Comparison of ENCODE assay signal across 1 cellular context in genomic region chr3:150469931-150470740, GRCh38.
A peak's percentile ranks its signal among the peaks of the same experiment; 100 is the strongest.
TF ChIP-seq lines count a peak whose summit lies in the region.

No MANE protein-coding gene starts in this region.

TF ChIP-seq in K562, 482 proteins besides CTCF, POLR2A, EP300 and RAD21 (continued from another document):
- TF ChIP-seq TOE1 (IDR thresholded peaks at IDR 0.05; ENCODE audit: borderline replicate concordance): no peak
- TF ChIP-seq TOE1 (CRISPR knock-in tag; IDR thresholded peaks at IDR 0.05; ENCODE audit: borderline replicate concordance, low read depth): no peak
- no peak for TF ChIP-seq POLR2AphosphoS5 (IDR thresholded peaks at IDR 0.05; ENCODE audit: control insufficient read depth, insufficient read depth, low read depth, low read length)
- no peak for TF ChIP-seq NBN (IDR thresholded peaks at IDR 0.05; ENCODE audit: low read depth)
- no peak; the same call in 1 of the 2 replicates for TF ChIP-seq CTBP1 (IDR thresholded peaks at IDR 0.05; ENCODE audit: borderline replicate concordance)
- no peak for TF ChIP-seq ZNF780A (CRISPR knock-in tag; IDR thresholded peaks at IDR 0.05)
- TF ChIP-seq CBX5 (IDR thresholded peaks at IDR 0.05; ENCODE audit: borderline replicate concordance, low read depth): no peak
- TF ChIP-seq CBFA2T3 (IDR thresholded peaks at IDR 0.05): no peak
- no peak for TF ChIP-seq FUS (optimal IDR thresholded peaks at IDR 0.05; ENCODE audit: low read depth, low read length)
- TF ChIP-seq TEAD1 (CRISPR knock-in tag; IDR thresholded peaks at IDR 0.05): no peak
- TF ChIP-seq SPI1 (IDR thresholded peaks at IDR 0.05; ENCODE audit: borderline replicate concordance, low read depth, low read length): no peak
- no peak for TF ChIP-seq ZNF584 (CRISPR knock-in tag; IDR thresholded peaks at IDR 0.05; ENCODE audit: low read depth)
- TF ChIP-seq RBM15 (IDR thresholded peaks at IDR 0.05; ENCODE audit: insufficient read depth, low read length): no peak
- TF ChIP-seq, protein P1, sequence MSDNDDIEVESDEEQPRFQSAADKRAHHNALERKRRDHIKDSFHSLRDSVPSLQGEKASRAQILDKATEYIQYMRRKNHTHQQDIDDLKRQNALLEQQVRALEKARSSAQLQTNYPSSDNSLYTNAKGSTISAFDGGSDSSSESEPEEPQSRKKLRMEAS (CRISPR knock-in tag; IDR thresholded peaks at IDR 0.05): no peak
- TF ChIP-seq MNT (conservative IDR thresholded peaks at IDR 0.05): peak; percentile 5 to 10; a peak in 1 of 4 replicates
- TF ChIP-seq CAMTA2 (CRISPR knock-in tag; conservative IDR thresholded peaks at IDR 0.05): no peak
- no peak for TF ChIP-seq PTBP1 (IDR thresholded peaks at IDR 0.05; ENCODE audit: low read depth, low read length)
- TF ChIP-seq DPF2 (IDR thresholded peaks at IDR 0.05): 0 out of 2 replicates have a peak, but pooled peaks have one; percentile 3
- TF ChIP-seq ZNF282 (CRISPR knock-in tag; IDR thresholded peaks at IDR 0.05): no peak
- TF ChIP-seq ZNF668 (CRISPR knock-in tag; IDR thresholded peaks at IDR 0.05): no peak
- TF ChIP-seq PRMT5 (CRISPR knock-in tag; IDR thresholded peaks at IDR 0.05): no peak
- TF ChIP-seq, protein P2, sequence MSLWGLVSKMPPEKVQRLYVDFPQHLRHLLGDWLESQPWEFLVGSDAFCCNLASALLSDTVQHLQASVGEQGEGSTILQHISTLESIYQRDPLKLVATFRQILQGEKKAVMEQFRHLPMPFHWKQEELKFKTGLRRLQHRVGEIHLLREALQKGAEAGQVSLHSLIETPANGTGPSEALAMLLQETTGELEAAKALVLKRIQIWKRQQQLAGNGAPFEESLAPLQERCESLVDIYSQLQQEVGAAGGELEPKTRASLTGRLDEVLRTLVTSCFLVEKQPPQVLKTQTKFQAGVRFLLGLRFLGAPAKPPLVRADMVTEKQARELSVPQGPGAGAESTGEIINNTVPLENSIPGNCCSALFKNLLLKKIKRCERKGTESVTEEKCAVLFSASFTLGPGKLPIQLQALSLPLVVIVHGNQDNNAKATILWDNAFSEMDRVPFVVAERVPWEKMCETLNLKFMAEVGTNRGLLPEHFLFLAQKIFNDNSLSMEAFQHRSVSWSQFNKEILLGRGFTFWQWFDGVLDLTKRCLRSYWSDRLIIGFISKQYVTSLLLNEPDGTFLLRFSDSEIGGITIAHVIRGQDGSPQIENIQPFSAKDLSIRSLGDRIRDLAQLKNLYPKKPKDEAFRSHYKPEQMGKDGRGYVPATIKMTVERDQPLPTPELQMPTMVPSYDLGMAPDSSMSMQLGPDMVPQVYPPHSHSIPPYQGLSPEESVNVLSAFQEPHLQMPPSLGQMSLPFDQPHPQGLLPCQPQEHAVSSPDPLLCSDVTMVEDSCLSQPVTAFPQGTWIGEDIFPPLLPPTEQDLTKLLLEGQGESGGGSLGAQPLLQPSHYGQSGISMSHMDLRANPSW (CRISPR knock-in tag; IDR thresholded peaks at IDR 0.05): no peak
- TF ChIP-seq KAT7 (CRISPR knock-in tag; IDR thresholded peaks at IDR 0.05; ENCODE audit: borderline replicate concordance): no peak
- no peak for TF ChIP-seq ZKSCAN8 (CRISPR knock-in tag; IDR thresholded peaks at IDR 0.05)
- TF ChIP-seq SMARCE1 (IDR thresholded peaks at IDR 0.05): no peak
- TF ChIP-seq FOXM1 (IDR thresholded peaks at IDR 0.05; ENCODE audit: low read depth): no peak
- no peak for TF ChIP-seq FOXM1 (CRISPR knock-in tag; IDR thresholded peaks at IDR 0.05; ENCODE audit: low read depth)
- no peak for TF ChIP-seq SMARCB1 (IDR thresholded peaks at IDR 0.05; ENCODE audit: insufficient read length, low read depth)
- no peak for TF ChIP-seq ZBTB9 (CRISPR knock-in tag; IDR thresholded peaks at IDR 0.05)
- TF ChIP-seq MEF2A (IDR thresholded peaks at IDR 0.05; ENCODE audit: control insufficient read depth, low read depth, low read length): 0 out of 2 replicates have a peak, but pooled peaks have one; percentile 8
- TF ChIP-seq GATAD2A (IDR thresholded peaks at IDR 0.05): 0 out of 2 replicates have a peak, but pooled peaks have one; percentile 9
- no peak for TF ChIP-seq ZNF311 (CRISPR knock-in tag; IDR thresholded peaks at IDR 0.05)
- TF ChIP-seq DMBX1 (CRISPR knock-in tag; IDR thresholded peaks at IDR 0.05; ENCODE audit: borderline replicate concordance): peak; percentile 38; the same call in 1 of the 2 replicates
- 0 out of 2 replicates have a peak, but pooled peaks have one; percentile 1 for TF ChIP-seq ZNF592 (IDR thresholded peaks at IDR 0.05)
- TF ChIP-seq GTF2F1 (IDR thresholded peaks at IDR 0.05; ENCODE audit: low read depth, low read length): no peak
